In the genomic region with DNA sequence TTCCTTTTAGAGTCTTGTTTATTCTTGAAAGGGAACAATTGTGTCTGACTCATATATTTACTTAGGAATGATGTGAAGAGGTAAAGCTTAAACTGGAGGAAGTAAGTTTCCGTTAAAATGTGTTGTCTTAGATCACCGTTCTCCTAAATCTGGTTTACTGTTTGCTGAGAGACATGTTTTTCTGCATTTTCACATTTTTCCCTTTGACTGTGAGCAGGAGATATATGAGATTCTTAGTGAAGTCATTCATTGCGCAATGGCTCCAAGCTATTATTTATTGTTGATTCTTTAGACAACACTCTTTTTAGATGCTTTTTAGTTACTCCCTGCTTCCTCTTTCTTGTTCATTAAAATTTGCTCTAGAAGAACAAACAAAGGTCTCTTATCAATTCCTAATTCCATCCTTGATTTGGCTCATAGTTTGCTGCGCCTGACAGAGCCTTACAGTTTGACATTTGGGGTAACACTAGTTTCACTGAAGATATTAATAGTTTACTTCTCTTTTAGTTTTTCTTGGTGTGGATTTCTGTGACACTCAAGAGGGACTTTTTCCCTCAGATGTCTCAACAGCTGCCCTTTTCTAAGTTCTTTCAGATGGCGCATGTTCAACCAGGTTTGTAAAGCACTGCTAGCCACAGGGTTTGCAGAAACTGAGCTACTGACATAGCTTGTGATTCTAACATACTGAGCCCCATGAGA, we compare ENCODE assay signal across 9 cellular contexts. TPM values are rescaled to one million over a fixed set of nuclear protein-coding genes. Genes with fewer than 3 reads are reported as not detected.
DNase-seq lines count a peak whose midpoint lies in the region; ATAC-seq, FAIRE-seq and TF ChIP-seq lines count a peak whose summit lies in the region.
"Had no signal": no experiment of that assay in that cellular context is flagged by ENCODE, and none has a peak within 500 bp of the region (broad histone marks: within the 10 kb centered on the region; RNA-seq: fewer than 3 reads in every experiment).

No MANE protein-coding gene starts in this region.

- H3K4me3 Mint-ChIP-seq in stimulated activated effector memory CD8-positive, alpha-beta T cell treated with anti-CD3 and anti-CD28 coated beads, Interleukin-12 subunit alpha, Interleukin-12 subunit beta, amount 100 ng/mL, for 72 hours: no peak overlapping the region

- ATAC-seq in GM19397 (IDR thresholded peaks at IDR 0.05; ENCODE audit: unreplicated experiment) (peak; percentile 58), HG03342 (IDR thresholded peaks at IDR 0.05; ENCODE audit: unreplicated experiment) (peak; percentile 63)
- no peak for ATAC-seq in stimulated activated effector memory CD8-positive, alpha-beta T cell treated with anti-CD3 and anti-CD28 coated beads, Interleukin-12 subunit alpha, Interleukin-12 subunit beta, amount 100 ng/mL, for 72 hours
- ATAC-seq in activated naive CD4-positive, alpha-beta T cell treated with anti-CD3 and anti-CD28 coated beads, Interleukin-2, amount 50 U/mL, for 72 hours: no peak

- no peak overlapping the region for H3K4me2 ChIP-seq in Karpas-422 (ENCODE audit: low read depth, low read length, poor library complexity, severe bottlenecking)

- DNase-seq in AG08395 (ENCODE audit: low spot score) (peak; percentile 11), bronchial epithelial cell (ENCODE audit: low read depth) (peak; percentile 93), Karpas-422 (no peak), NCI-H2227 treated with DMSO at 0.1 percent for 48 hours (lab: John Stamatoyannopoulos, UW) (no peak)
- no peak for DNase-seq in stimulated activated effector memory CD8-positive, alpha-beta T cell treated with anti-CD3 and anti-CD28 coated beads, Interleukin-12 subunit alpha, Interleukin-12 subunit beta, amount 100 ng/mL, for 72 hours (ENCODE audit: low spot score in 2 of 2)
- no peak for DNase-seq in activated naive CD4-positive, alpha-beta T cell treated with anti-CD3 and anti-CD28 coated beads, Interleukin-2, amount 50 U/mL, for 72 hours (ENCODE audit: low spot score in 2 of 2)

- H3K9me3 ChIP-seq in Karpas-422 (ENCODE audit: low read length): no peaks in the 10 kb centered on the region

- H2AFZ ChIP-seq in Karpas-422 (ENCODE audit: low read length): no peak overlapping the region

- no peak overlapping the region for H3K27ac Mint-ChIP-seq in stimulated activated effector memory CD8-positive, alpha-beta T cell treated with anti-CD3 and anti-CD28 coated beads, Interleukin-12 subunit alpha, Interleukin-12 subunit beta, amount 100 ng/mL, for 72 hours
- no peak overlapping the region for H3K27ac Mint-ChIP-seq in activated naive CD4-positive, alpha-beta T cell treated with anti-CD3 and anti-CD28 coated beads, Interleukin-2, amount 50 U/mL, for 72 hours

- no peak for TF ChIP-seq CTCF in bronchial epithelial cell (IDR thresholded peaks at IDR 0.05; ENCODE audit: insufficient read depth, low read length, severe bottlenecking)

- no peaks in the 10 kb centered on the region for H3K9me3 Mint-ChIP-seq in stimulated activated effector memory CD8-positive, alpha-beta T cell treated with anti-CD3 and anti-CD28 coated beads, Interleukin-12 subunit alpha, Interleukin-12 subunit beta, amount 100 ng/mL, for 72 hours
- H3K9me3 Mint-ChIP-seq in activated naive CD4-positive, alpha-beta T cell treated with anti-CD3 and anti-CD28 coated beads, Interleukin-2, amount 50 U/mL, for 72 hours: no peaks in the 10 kb centered on the region

- H3K79me2 ChIP-seq in Karpas-422 (ENCODE audit: low read length): no peaks in the 10 kb centered on the region

- no peaks in the 10 kb centered on the region for H3K36me3 Mint-ChIP-seq in stimulated activated effector memory CD8-positive, alpha-beta T cell treated with anti-CD3 and anti-CD28 coated beads, Interleukin-12 subunit alpha, Interleukin-12 subunit beta, amount 100 ng/mL, for 72 hours
- peaks cover 0 to 14% of the 10 kb centered on the region in 2 donors for H3K36me3 Mint-ChIP-seq in activated naive CD4-positive, alpha-beta T cell treated with anti-CD3 and anti-CD28 coated beads, Interleukin-2, amount 50 U/mL, for 72 hours

- no peak overlapping the region for H3K4me3 ChIP-seq in bronchial epithelial cell (ENCODE audit: low read depth, low read length)
- no peak overlapping the region for H3K4me3 ChIP-seq in Karpas-422 (ENCODE audit: low read length)

- H3K9ac ChIP-seq in Karpas-422 (ENCODE audit: low read length): no peak overlapping the region

- H3K9me2 ChIP-seq in Karpas-422 (replicated peaks; ENCODE audit: insufficient read depth, low read length): no peaks in the 10 kb centered on the region

- no peak overlapping the region for H3K27ac ChIP-seq in Karpas-422 (ENCODE audit: low read length)

- H3K4me1 Mint-ChIP-seq in stimulated activated effector memory CD8-positive, alpha-beta T cell treated with anti-CD3 and anti-CD28 coated beads, Interleukin-12 subunit alpha, Interleukin-12 subunit beta, amount 100 ng/mL, for 72 hours: peaks cover 6% of the 10 kb centered on the region

- H3K36me3 ChIP-seq in bronchial epithelial cell (ENCODE audit: control insufficient read depth, insufficient read depth, low read length) (no peaks in the 10 kb centered on the region), Karpas-422 (ENCODE audit: insufficient read depth, low read length) (no peaks in the 10 kb centered on the region)

- peak; percentile 28 for FAIRE-seq in bronchial epithelial cell (lab: Jason Lieb, UNC)
- FAIRE-seq: TTC549 had no signal

- H4K20me1 ChIP-seq in Karpas-422 (ENCODE audit: insufficient read depth, low read depth, low read length): no peaks in the 10 kb centered on the region

- H3K27me3 ChIP-seq in bronchial epithelial cell (ENCODE audit: control insufficient read depth, insufficient read depth, low read length): no peaks in the 10 kb centered on the region
- H3K27me3 ChIP-seq in Karpas-422 (ENCODE audit: low read length): no peaks in the 10 kb centered on the region

- peaks cover 4% of the 10 kb centered on the region for H3K4me1 ChIP-seq in Karpas-422 (ENCODE audit: low read length)

RNA-seq across cellular contexts. Expression of a gene that starts 11.4 kb away (rescaled TPM):
- not detected in 2 replicates for total RNA-seq in bronchial epithelial cell
- 3.5 and 5.6 TPM in 2 replicates for total RNA-seq in Karpas-422 (2014; rRNA removed; shearing (Covaris generic); ENCODE audit: low replicate concordance)
- 1 to 10 TPM; 3.0 to 7.6 TPM for total RNA-seq in activated naive CD4-positive, alpha-beta T cell treated with anti-CD3 and anti-CD28 coated beads, Interleukin-2, amount 50 U/mL, for 72 hours

RNA-seq across cellular contexts. Expression of a gene that starts 39.2 kb away (rescaled TPM):
- total RNA-seq in bronchial epithelial cell: not detected in 2 replicates
- 0.22 and 0.34 TPM in 2 replicates for total RNA-seq in Karpas-422 (2014; rRNA removed; shearing (Covaris generic); ENCODE audit: low replicate concordance)
- 10 to 100 TPM; 72.7 to 91.1 TPM for total RNA-seq in activated naive CD4-positive, alpha-beta T cell treated with anti-CD3 and anti-CD28 coated beads, Interleukin-2, amount 50 U/mL, for 72 hours

RNA-seq across cellular contexts. Expression of a gene that starts 52.0 kb away (rescaled TPM):
- 1.9 and 2.6 TPM in 2 replicates for total RNA-seq in bronchial epithelial cell
- 1.5 and 3.2 TPM in 2 replicates for total RNA-seq in Karpas-422 (2014; rRNA removed; shearing (Covaris generic); ENCODE audit: low replicate concordance)
- total RNA-seq in activated naive CD4-positive, alpha-beta T cell treated with anti-CD3 and anti-CD28 coated beads, Interleukin-2, amount 50 U/mL, for 72 hours: 100 to 1,000 TPM; 182 to 270 TPM

Comparison
In these comparisons a context has a peak if more than half of its experiments do, and no peak if none do; other contexts are left out.
1. DNase-seq: peak in AG08395 (single experiment) and bronchial epithelial cell (single experiment); none in Karpas-422 (single experiment), stimulated activated effector memory CD8-positive, alpha-beta T cell treated with anti-CD3 and anti-CD28 coated beads, Interleukin-12 subunit alpha, Interleukin-12 subunit beta, amount 100 ng/mL, for 72 hours (0 of 2), activated naive CD4-positive, alpha-beta T cell treated with anti-CD3 and anti-CD28 coated beads, Interleukin-2, amount 50 U/mL, for 72 hours (0 of 2) and NCI-H2227 treated with DMSO at 0.1 percent for 48 hours (single experiment).
2. ATAC-seq: peak in GM19397 (single experiment) and HG03342 (single experiment); none in stimulated activated effector memory CD8-positive, alpha-beta T cell treated with anti-CD3 and anti-CD28 coated beads, Interleukin-12 subunit alpha, Interleukin-12 subunit beta, amount 100 ng/mL, for 72 hours (single experiment) and activated naive CD4-positive, alpha-beta T cell treated with anti-CD3 and anti-CD28 coated beads, Interleukin-2, amount 50 U/mL, for 72 hours (0 of 2).
3. RNA of a gene that starts 39.2 kb away (total RNA-seq): 72.7 to 91.1 TPM in activated naive CD4-positive, alpha-beta T cell treated with anti-CD3 and anti-CD28 coated beads, Interleukin-2, amount 50 U/mL, for 72 hours; 0.22 to 0.34 TPM in Karpas-422 and not detected in bronchial epithelial cell; every median in the first group is over 10 times any median in the second.
4. RNA of a gene that starts 52.0 kb away (total RNA-seq): 182 to 270 TPM in activated naive CD4-positive, alpha-beta T cell treated with anti-CD3 and anti-CD28 coated beads, Interleukin-2, amount 50 U/mL, for 72 hours; 1.5 to 3.2 TPM in Karpas-422 and 1.9 to 2.6 TPM in bronchial epithelial cell; every median in the first group is over 10 times any median in the second.